In genomic region chr16:69411064-69411985, GRCh38 we compare ENCODE assay signal across 1 cellular context.
A peak's percentile ranks its signal among the peaks of the same experiment; 100 is the strongest.
TF ChIP-seq lines count a peak whose summit lies in the region.

No MANE protein-coding gene starts in this region.

TF ChIP-seq in K562, 482 proteins besides CTCF, POLR2A, EP300 and RAD21:
- no peak for TF ChIP-seq JUNB (CRISPR knock-in tag; conservative IDR thresholded peaks at IDR 0.05)
- 0 out of 2 replicates have a peak, but pooled peaks have one; percentile 9 for TF ChIP-seq CEBPB (tag; IDR thresholded peaks at IDR 0.05)
- TF ChIP-seq RREB1 (CRISPR knock-in tag; IDR thresholded peaks at IDR 0.05) = no peak
- TF ChIP-seq, protein P1, sequence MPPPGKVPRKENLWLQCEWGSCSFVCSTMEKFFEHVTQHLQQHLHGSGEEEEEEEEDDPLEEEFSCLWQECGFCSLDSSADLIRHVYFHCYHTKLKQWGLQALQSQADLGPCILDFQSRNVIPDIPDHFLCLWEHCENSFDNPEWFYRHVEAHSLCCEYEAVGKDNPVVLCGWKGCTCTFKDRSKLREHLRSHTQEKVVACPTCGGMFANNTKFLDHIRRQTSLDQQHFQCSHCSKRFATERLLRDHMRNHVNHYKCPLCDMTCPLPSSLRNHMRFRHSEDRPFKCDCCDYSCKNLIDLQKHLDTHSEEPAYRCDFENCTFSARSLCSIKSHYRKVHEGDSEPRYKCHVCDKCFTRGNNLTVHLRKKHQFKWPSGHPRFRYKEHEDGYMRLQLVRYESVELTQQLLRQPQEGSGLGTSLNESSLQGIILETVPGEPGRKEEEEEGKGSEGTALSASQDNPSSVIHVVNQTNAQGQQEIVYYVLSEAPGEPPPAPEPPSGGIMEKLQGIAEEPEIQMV (tag; conservative IDR thresholded peaks at IDR 0.05; ENCODE audit: low read depth) = no peak
- TF ChIP-seq VEZF1 (CRISPR knock-in tag; IDR thresholded peaks at IDR 0.05) = no peak
